ENCODE assay signal across 1 cellular context in the genomic region with DNA sequence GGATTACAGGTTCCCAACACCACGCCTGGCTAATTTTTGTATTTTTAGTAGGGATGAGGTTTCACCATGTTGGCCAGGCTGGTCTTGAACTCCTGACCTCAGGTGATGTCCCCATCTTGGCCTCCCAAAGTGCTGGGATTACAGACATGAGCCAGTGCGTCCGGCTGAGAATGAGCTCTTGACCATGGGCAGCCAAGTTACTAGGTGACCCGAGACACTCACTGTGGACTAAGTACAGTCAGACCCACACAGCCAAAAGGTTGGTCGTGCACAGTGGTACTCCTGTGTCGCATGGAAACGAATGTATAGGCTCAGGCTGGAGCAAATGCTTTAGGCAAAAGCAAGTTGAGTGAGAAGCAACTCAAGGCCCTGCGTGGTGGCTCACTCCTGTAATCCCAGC.
TF ChIP-seq lines count a peak whose summit lies in the region.

No MANE protein-coding gene starts in this region.

TF ChIP-seq in A549, 52 proteins besides CTCF, POLR2A, EP300 and RAD21:
- TF ChIP-seq RNF2 (IDR thresholded peaks at IDR 0.05; ENCODE audit: borderline replicate concordance, low read depth) (no peak), MYC (IDR thresholded peaks at IDR 0.05; ENCODE audit: borderline replicate concordance, low read length) (no peak), FOSB (CRISPR knock-in tag; IDR thresholded peaks at IDR 0.05) (no peak), BHLHE40 (IDR thresholded peaks at IDR 0.05; ENCODE audit: low read depth, low read length) (no peak), NPAS2 (CRISPR knock-in tag; IDR thresholded peaks at IDR 0.05; ENCODE audit: borderline replicate concordance) (no peak), CEBPB (IDR thresholded peaks at IDR 0.05) (no peak)
